Comparison of ENCODE assay signal across 11 cellular contexts in the genomic region with DNA sequence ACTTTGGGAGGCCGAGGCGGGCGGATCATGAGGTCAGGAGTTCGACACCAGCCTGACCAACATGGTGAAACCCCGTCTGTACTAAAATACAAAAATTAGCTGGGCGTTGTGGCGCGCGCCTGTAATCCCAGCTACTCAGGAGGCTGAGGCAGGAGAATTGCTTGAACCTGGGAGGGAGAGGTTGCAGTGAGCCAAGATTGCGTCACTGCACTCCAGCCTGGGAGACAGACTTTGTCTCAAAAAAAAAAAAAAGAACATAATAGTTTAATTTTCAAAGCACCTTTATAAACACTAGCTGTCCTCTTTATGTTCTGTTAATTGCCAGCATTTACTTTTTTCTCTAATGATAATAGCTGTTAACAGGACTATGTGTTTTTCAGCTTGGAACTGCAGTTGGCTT. TPM values are rescaled to one million over a fixed set of nuclear protein-coding genes. Genes with fewer than 3 reads are reported as not detected.
A peak's percentile ranks its signal among the peaks of the same experiment; 100 is the strongest.
DNase-seq lines count a peak whose midpoint lies in the region; ATAC-seq, FAIRE-seq and TF ChIP-seq lines count a peak whose summit lies in the region.
"Not testable (repeated sequence)": the region's sequence is repeated elsewhere in the genome, so short reads cannot be mapped to it uniquely, and the experiment has no call there.
"Had no signal": no experiment of that assay in that cellular context is flagged by ENCODE, and none has a peak within 500 bp of the region (broad histone marks: within the 10 kb centered on the region; RNA-seq: fewer than 3 reads in every experiment).

No MANE protein-coding gene starts in this region.

- H2BK12ac ChIP-seq in H1 (ENCODE audit: low read depth, low read length) = not testable (repeated sequence)

- 97% methylated on average over 10 of the region's 10 CpGs for WGBS in A549 (ENCODE audit: missing lambda C conversion rate)
- 77% methylated on average over 9 of the region's 10 CpGs; no CpG with 5 or more reads in 1 of the 2 experiments for WGBS in H1 (ENCODE audit: extremely low coverage in 1 of 2, insufficient coverage in 1 of 2, insufficient read length in 1 of 2, insufficient replicate concordance in 2 of 2, low coverage in 1 of 2, low lambda C conversion rate in 2 of 2, missing lambda C conversion rate in 1 of 2), 2 experiments

- DNase-seq in A549 (ENCODE audit: low read depth in 1 of 2, low spot score in 1 of 2); GM23338 (ENCODE audit: low spot score); H1 (ENCODE audit: low read depth in 1 of 2, low spot score in 2 of 2); stimulated activated effector memory CD8-positive, alpha-beta T cell treated with anti-CD3 and anti-CD28 coated beads, Interleukin-12 subunit alpha, Interleukin-12 subunit beta, amount 100 ng/mL, for 72 hours (ENCODE audit: low spot score in 2 of 2): not testable (repeated sequence)

- H3K36me3 Mint-ChIP-seq in GM23338 (ENCODE audit: low read depth) = peaks cover 34% of the 10 kb centered on the region
- H3K36me3 Mint-ChIP-seq in stimulated activated effector memory CD8-positive, alpha-beta T cell treated with anti-CD3 and anti-CD28 coated beads, Interleukin-12 subunit alpha, Interleukin-12 subunit beta, amount 100 ng/mL, for 72 hours = peaks cover 56% of the 10 kb centered on the region

- not testable (repeated sequence) for H3K27ac ChIP-seq in A549; GM23338 (ENCODE audit: low read depth); HUES6 (ENCODE audit: low read depth, low read length); OCI-LY3 (ENCODE audit: low read length); H1 (ENCODE audit: low read depth, low read length)

- H4K91ac ChIP-seq in H1 (replicated peaks; ENCODE audit: insufficient read length, low read length) = not testable (repeated sequence)

- POLR2A ChIA-PET in A549 (lab: Yijun Ruan, JAX) = not testable (repeated sequence)
- POLR2A ChIA-PET in H1 (lab: Charles Lee; ENCODE audit: partially characterized antibody) = interaction anchor here (0.8 to 8.1 kb wide), 6 partner anchors 10 to 140 kb away, joined by 3 to 67 read pairs (median 6); no protein-coding TSS in a partner anchor

- not testable (repeated sequence) for H3K27me3 Mint-ChIP-seq in GM23338 (ENCODE audit: insufficient read depth, low read depth, poor library complexity)

- peaks cover 34% of the 10 kb centered on the region for H3K4me1 ChIP-seq in A549
- peaks cover 33% of the 10 kb centered on the region for H3K4me1 ChIP-seq in GM23338 (ENCODE audit: insufficient read depth)
- not testable (repeated sequence) for H3K4me1 ChIP-seq in HUES6 (ENCODE audit: control insufficient read depth, insufficient read depth, low read length); H1 (replicated peaks in 1 of 4; ENCODE audit: control insufficient read depth in 3 of 4, insufficient read depth in 4 of 4, low read length in 3 of 4); iPS-15b (ENCODE audit: control insufficient read depth, insufficient read depth, low read length)
- H3K4me1 ChIP-seq in OCI-LY3 (ENCODE audit: low read length) = peaks cover 42% of the 10 kb centered on the region

- TF ChIP-seq CTCF in A549 (IDR thresholded peaks at IDR 0.05); GM23338 (conservative IDR thresholded peaks at IDR 0.05; ENCODE audit: low read depth in 2 of 2); OCI-LY3 (IDR thresholded peaks at IDR 0.05; ENCODE audit: low read depth, low read length); H1 (IDR thresholded peaks at IDR 0.05; ENCODE audit: control extremely low read depth in 1 of 3, insufficient read depth in 1 of 3, low read depth in 1 of 3, low read length in 3 of 3): not testable (repeated sequence)

- peaks cover 76% of the 10 kb centered on the region for H4K20me1 ChIP-seq in GM23338 (replicated peaks; ENCODE audit: insufficient read depth)
- peaks cover 27% of the 10 kb centered on the region for H4K20me1 ChIP-seq in OCI-LY3 (ENCODE audit: insufficient read depth, low read length)
- peaks cover 11 to 23% of the 10 kb centered on the region in 2 experiments for H4K20me1 ChIP-seq in H1 (replicated peaks in 1 of 2; ENCODE audit: control insufficient read depth in 1 of 2, insufficient read depth in 2 of 2, low read length in 2 of 2)

- not testable (repeated sequence) for TF ChIP-seq RAD21 in A549 (conservative IDR thresholded peaks at IDR 0.05 in 1 of 2, IDR thresholded peaks at IDR 0.05 in 1 of 2); H1 (IDR thresholded peaks at IDR 0.05 in 1 of 2, conservative IDR thresholded peaks at IDR 0.05 in 1 of 2; ENCODE audit: low read depth in 2 of 2, low read length in 2 of 2)

- peaks cover 15% of the 10 kb centered on the region for H3K4me1 Mint-ChIP-seq in GM23338
- peaks cover 13% of the 10 kb centered on the region for H3K4me1 Mint-ChIP-seq in stimulated activated effector memory CD8-positive, alpha-beta T cell treated with anti-CD3 and anti-CD28 coated beads, Interleukin-12 subunit alpha, Interleukin-12 subunit beta, amount 100 ng/mL, for 72 hours

- FAIRE-seq in A549 (lab: Jason Lieb, UNC); H1 (lab: Jason Lieb, UNC): not testable (repeated sequence)

- not testable (repeated sequence) for H4K8ac ChIP-seq in H1 (ENCODE audit: extremely low read depth, insufficient read depth, low read length)

- not testable (repeated sequence) for H3K56ac ChIP-seq in H1 (replicated peaks; ENCODE audit: insufficient read length, low read depth, low read length)

- H2BK120ac ChIP-seq in H1 (replicated peaks; ENCODE audit: low read depth, low read length) = not testable (repeated sequence)

- H3K27ac Mint-ChIP-seq in GM23338 = not testable (repeated sequence)
- peak overlapping the region; percentile 3 for H3K27ac Mint-ChIP-seq in stimulated activated effector memory CD8-positive, alpha-beta T cell treated with anti-CD3 and anti-CD28 coated beads, Interleukin-12 subunit alpha, Interleukin-12 subunit beta, amount 100 ng/mL, for 72 hours

- not testable (repeated sequence) for H3K9me2 ChIP-seq in GM23338 (ENCODE audit: insufficient read depth)

- H3K4me3 Mint-ChIP-seq in GM23338 = peak overlapping the region; percentile 28; the same call in 2 of the 3 replicates
- H3K4me3 Mint-ChIP-seq in stimulated activated effector memory CD8-positive, alpha-beta T cell treated with anti-CD3 and anti-CD28 coated beads, Interleukin-12 subunit alpha, Interleukin-12 subunit beta, amount 100 ng/mL, for 72 hours = not testable (repeated sequence)

- H3K79me2 ChIP-seq in GM23338 (replicated peaks; ENCODE audit: insufficient read depth) = peaks cover 100% of the 10 kb centered on the region
- peaks cover 87% of the 10 kb centered on the region for H3K79me2 ChIP-seq in OCI-LY3 (ENCODE audit: low read length)
- peaks cover 33 to 87% of the 10 kb centered on the region in 2 experiments for H3K79me2 ChIP-seq in H1 (ENCODE audit: control insufficient read depth in 1 of 2, insufficient read depth in 2 of 2, low read length in 2 of 2)

- H3K27me3 ChIP-seq in GM23338 (ENCODE audit: insufficient read depth); HUES6 (ENCODE audit: control insufficient read depth, insufficient read depth, low read length); OCI-LY3 (ENCODE audit: low read depth, low read length); H1 (replicated peaks in 1 of 4; ENCODE audit: control insufficient read depth in 3 of 4, extremely low read depth in 1 of 4, insufficient read depth in 3 of 4, low read length in 3 of 4); iPS-15b (ENCODE audit: control insufficient read depth, insufficient read depth, low read length): not testable (repeated sequence)

- not testable (repeated sequence) for H2BK5ac ChIP-seq in H1 (ENCODE audit: low read depth, low read length)

- H3K4me3 ChIP-seq in A549; OCI-LY3 (ENCODE audit: low read length): not testable (repeated sequence)
- H3K4me3 ChIP-seq in GM23338 = peak overlapping the region; percentile 86
- peak overlapping the region; percentile 57 for H3K4me3 ChIP-seq in HUES6 (ENCODE audit: low read depth, low read length)
- H3K4me3 ChIP-seq in H1 (ENCODE audit: extremely low read depth in 1 of 4, insufficient read depth in 2 of 4, low read depth in 3 of 4, low read length in 4 of 4) = peak overlapping the region in 1 of 4 experiments; percentile 57; a peak in 2 of 8 replicates
- peak overlapping the region; percentile 48 for H3K4me3 ChIP-seq in iPS-15b (ENCODE audit: low read depth, low read length)

- not testable (repeated sequence) for ATAC-seq in A549; GM23338; stimulated activated effector memory CD8-positive, alpha-beta T cell treated with anti-CD3 and anti-CD28 coated beads, Interleukin-12 subunit alpha, Interleukin-12 subunit beta, amount 100 ng/mL, for 72 hours

- H3K9ac ChIP-seq in HUES6 (ENCODE audit: low read length); OCI-LY3 (ENCODE audit: low read length); H1 (replicated peaks in 1 of 4; ENCODE audit: extremely low read depth in 1 of 4, low read depth in 3 of 4, low read length in 3 of 4); iPS-15b (ENCODE audit: low read depth, low read length): not testable (repeated sequence)

- not testable (repeated sequence) for H2AK5ac ChIP-seq in H1 (ENCODE audit: low read depth, low read length)

- peaks cover 25% of the 10 kb centered on the region; the same call in 1 of the 2 replicates for H3F3A ChIP-seq in GM23338 (replicated peaks; ENCODE audit: low read depth)

- H3K36me3 ChIP-seq in GM23338 (ENCODE audit: insufficient read depth) (peaks cover 66% of the 10 kb centered on the region), HUES6 (ENCODE audit: control insufficient read depth, insufficient read depth, low read length) (peaks cover 83% of the 10 kb centered on the region), OCI-LY3 (replicated peaks; ENCODE audit: low read depth, low read length) (peaks cover 65% of the 10 kb centered on the region), H1 (ENCODE audit: control insufficient read depth in 2 of 4, insufficient read depth in 4 of 4, low read length in 3 of 4) (peaks cover 6 to 67% (median 28%) of the 10 kb centered on the region in 4 experiments; a peak in 6 of 8 replicates), iPS-15b (ENCODE audit: control insufficient read depth, insufficient read depth, low read length) (peaks cover 13% of the 10 kb centered on the region)

- not testable (repeated sequence) for TF ChIP-seq POLR2A in A549 (IDR thresholded peaks at IDR 0.05; ENCODE audit: low read length); H1 (IDR thresholded peaks at IDR 0.05; ENCODE audit: control extremely low read depth in 1 of 2, low read depth in 2 of 2, low read length in 2 of 2)

- not testable (repeated sequence) for H3K79me1 ChIP-seq in H1 (ENCODE audit: low read depth, low read length)

- H3K9me3 Mint-ChIP-seq in GM23338; stimulated activated effector memory CD8-positive, alpha-beta T cell treated with anti-CD3 and anti-CD28 coated beads, Interleukin-12 subunit alpha, Interleukin-12 subunit beta, amount 100 ng/mL, for 72 hours: not testable (repeated sequence)

- H3K23me2 ChIP-seq in H1 (ENCODE audit: low read depth, low read length) = not testable (repeated sequence)

- not testable (repeated sequence) for H3K9me3 ChIP-seq in A549; HUES6 (ENCODE audit: control insufficient read depth, insufficient read depth, low read depth, low read length); OCI-LY3 (ENCODE audit: insufficient read depth, low read length); H1 (ENCODE audit: insufficient read depth in 2 of 2, low read depth in 1 of 2, low read length in 1 of 2); iPS-15b (ENCODE audit: control insufficient read depth, insufficient read depth, low read length)

- not testable (repeated sequence) for TF ChIP-seq EP300 in A549 (IDR thresholded peaks at IDR 0.05); H1 (IDR thresholded peaks at IDR 0.05; ENCODE audit: borderline replicate concordance in 1 of 2, low read depth in 2 of 2, low read length in 2 of 2)

- H2BK15ac ChIP-seq in H1 (ENCODE audit: low read length) = not testable (repeated sequence)

- H3K14ac ChIP-seq in H1 (ENCODE audit: insufficient read length) = not testable (repeated sequence)

- H3K4me2 ChIP-seq in A549 (0 out of 3 replicates have a peak overlapping the region, but pooled peaks have one; percentile 13), GM23338 (peak overlapping the region; percentile 92), OCI-LY3 (ENCODE audit: low read length) (peak overlapping the region; percentile 23; the same call in 1 of the 2 replicates), H1 (ENCODE audit: insufficient read depth in 1 of 2, low read depth in 2 of 2, low read length in 2 of 2) (peak overlapping the region; percentile 13 to 36; a peak in 2 of 4 replicates)

- not testable (repeated sequence) for H3K18ac ChIP-seq in H1 (ENCODE audit: extremely low read depth, low read length)

- H2BK20ac ChIP-seq in H1 (ENCODE audit: low read length) = not testable (repeated sequence)

- CTCF ChIA-PET in A549 (lab: Yijun Ruan, JAX) = interaction anchor here (1.2 kb wide), 1 partner anchor 198 kb away, joined by 5 read pairs; no protein-coding TSS in a partner anchor
- CTCF ChIA-PET in H1 (lab: Charles Lee; ENCODE audit: partially characterized antibody) = interaction anchor here (0.6 to 1.2 kb wide), 5 partner anchors 58 to 114 kb away, joined by 3 to 5 read pairs (median 3); no protein-coding TSS in a partner anchor

- H3K4ac ChIP-seq in H1 (replicated peaks; ENCODE audit: insufficient read length, low read depth, low read length) = not testable (repeated sequence)

- H2AFZ ChIP-seq in GM23338; OCI-LY3 (ENCODE audit: low read depth, low read length); H1 (ENCODE audit: low read length): not testable (repeated sequence)

- not testable (repeated sequence) for H4K5ac ChIP-seq in H1 (ENCODE audit: insufficient read length, low read depth, low read length)

- H3K23ac ChIP-seq in H1 (ENCODE audit: insufficient read length) = not testable (repeated sequence)

RNA-seq across cellular contexts. Expression of a gene that starts 5.3 kb away (rescaled TPM):
- polyA plus RNA-seq in A549 (2011; rRNA removed) (13.7 and 15.4 TPM in 2 replicates), A549 (2017; fragmentation: RNase III; extraction: RNeasy Plus Mini Kit Qiagen cat#74134 plus additional on column Dnase treatment) (12.0 to 14.9 TPM (median 14.9 TPM) in 3 replicates), GM23338 (2016; fragmentation: Nextera tagmentation; extraction: Ambion mirVana) (60.2 and 60.5 TPM in 2 replicates), H1 (2011; rRNA removed) (31.8 and 36.4 TPM in 2 replicates)
- 6.6 and 8.7 TPM in 2 replicates for polyA plus RNA-seq in A549 (2012; cell fraction: cytosol; rRNA removed)
- 11.5 and 11.7 TPM in 2 replicates for polyA plus RNA-seq in A549 (2012; cell fraction: nucleus; rRNA removed)
- 26.4 and 27.0 TPM in 2 replicates for polyA minus RNA-seq in A549 (2011; rRNA and poly(A)+ RNA removed)
- total RNA-seq in GM23338 (2014; rRNA removed; shearing (Covaris generic)) = 93.5 and 103 TPM in 2 replicates
- 66.2 and 75.7 TPM in 2 replicates for total RNA-seq in H1 (2021; fragmentation: NEBNext Ultra II Directional; extraction: Animal tissue kit (Norgen Biotek cat#: 25700))
- 28.4 TPM for polyA plus RNA-seq in H1 (2011; cell fraction: cytosol; rRNA removed)
- 33.8 TPM for polyA plus RNA-seq in H1 (2011; cell fraction: nucleus; rRNA removed)
- polyA plus RNA-seq in H1 (2012, experiment 1 of 2) = 44.4 to 73.6 TPM (median 45.8 TPM) in 4 replicates
- 15.7 TPM for polyA plus RNA-seq in H1 (2012, experiment 2 of 2)
- 36.4 TPM for polyA plus RNA-seq in H1 (2013, experiment 1 of 2)
- polyA plus RNA-seq in H1 (2013, experiment 2 of 2) = 36.1 TPM
- polyA minus RNA-seq in H1 (2011; rRNA and poly(A)+ RNA removed) = 63.8 and 87.6 TPM in 2 replicates
- polyA minus RNA-seq in H1 (2011; cell fraction: cytosol; rRNA and poly(A)+ RNA removed) = 52.4 TPM
- 76.4 TPM for polyA minus RNA-seq in H1 (2011; cell fraction: nucleus; rRNA and poly(A)+ RNA removed)

RNA-seq across cellular contexts. Expression of a gene that starts 15.9 kb away (rescaled TPM):
- polyA plus RNA-seq in A549 (2011; rRNA removed) (0.18 and 0.33 TPM in 2 replicates), A549 (2017; fragmentation: RNase III; extraction: RNeasy Plus Mini Kit Qiagen cat#74134 plus additional on column Dnase treatment) (not detected in 3 replicates), GM23338 (2016; fragmentation: Nextera tagmentation; extraction: Ambion mirVana) (not detected in 2 replicates), H1 (2011; rRNA removed) (0.21 TPM in 1 of 2 replicates, not detected in the other)
- polyA plus RNA-seq in A549 (2012; cell fraction: cytosol; rRNA removed) = not detected in 2 replicates
- not detected in 2 replicates for polyA plus RNA-seq in A549 (2012; cell fraction: nucleus; rRNA removed)
- not detected in 2 replicates for polyA minus RNA-seq in A549 (2011; rRNA and poly(A)+ RNA removed)
- total RNA-seq in GM23338 (2014; rRNA removed; shearing (Covaris generic)) = not detected in 2 replicates
- total RNA-seq in H1 (2021; fragmentation: NEBNext Ultra II Directional; extraction: Animal tissue kit (Norgen Biotek cat#: 25700)) = 0.65 TPM in 1 of 2 replicates, not detected in the other
- 0.25 TPM for polyA plus RNA-seq in H1 (2011; cell fraction: cytosol; rRNA removed)
- 0.54 TPM for polyA plus RNA-seq in H1 (2011; cell fraction: nucleus; rRNA removed)
- 0.52 to 0.71 TPM in 2 of 4 replicates, not detected in the others for polyA plus RNA-seq in H1 (2012, experiment 1 of 2)
- polyA plus RNA-seq in H1 (2012, experiment 2 of 2) = not detected
- 0.53 TPM for polyA plus RNA-seq in H1 (2013, experiment 1 of 2)
- 0.48 TPM for polyA plus RNA-seq in H1 (2013, experiment 2 of 2)
- polyA minus RNA-seq in H1 (2011; rRNA and poly(A)+ RNA removed) = 0.83 TPM in 1 of 2 replicates, not detected in the other
- polyA minus RNA-seq in H1 (2011; cell fraction: cytosol; rRNA and poly(A)+ RNA removed) = not detected
- polyA minus RNA-seq in H1 (2011; cell fraction: nucleus; rRNA and poly(A)+ RNA removed) = not detected
- total RNA-seq: CD4-positive, alpha-beta memory T cell; GM23248 had no signal
- polyA plus RNA-seq: AG04450; CD14-positive monocyte; CD4-positive, alpha-beta memory T cell; GM23248 had no signal

Comparison
In these comparisons a context has a peak if more than half of its experiments do, and no peak if none do; other contexts are left out.
1. H3K4me2 ChIP-seq: peak in every context shown above with its lines; median percentile 92 in GM23338; 24 in H1; 23 in OCI-LY3; 13 in A549.